Comparison of ENCODE assay signal across 31 cellular contexts in the genomic region with DNA sequence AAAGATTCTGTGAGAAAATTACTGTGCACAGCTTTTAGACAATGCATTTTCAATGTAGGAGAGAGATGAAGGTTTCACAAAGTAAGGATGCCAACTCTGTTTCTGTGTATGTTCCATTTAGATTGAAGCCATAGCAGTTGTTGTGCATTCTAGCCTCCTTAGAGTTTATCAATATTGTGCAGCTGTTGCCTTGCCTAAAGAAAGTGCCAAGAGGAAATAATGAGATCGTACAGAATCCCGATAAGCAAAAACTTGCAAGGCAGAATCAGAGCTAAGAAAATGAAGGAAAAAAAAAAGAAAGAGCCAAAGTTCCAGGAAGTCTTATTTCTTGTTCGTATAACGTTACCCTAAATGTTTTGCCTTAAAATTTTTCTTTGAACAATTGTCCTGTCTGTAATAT.
"Had no signal": no experiment of that assay in that cellular context is flagged by ENCODE, and none has a peak within 500 bp of the region (broad histone marks: within the 10 kb centered on the region; RNA-seq: fewer than 3 reads in every experiment).

No MANE protein-coding gene starts in this region.

- H3K9me3 Mint-ChIP-seq: activated CD4-positive, alpha-beta memory T cell treated with anti-CD3 and anti-CD28 coated beads for 36 hours; activated CD4-positive, alpha-beta T cell treated with anti-CD3 and anti-CD28 coated beads, Interleukin-2, amount 10 ng/mL, durations not matched to agents 24 days and 14 days; activated naive CD4-positive, alpha-beta T cell treated with anti-CD3 and anti-CD28 coated beads for 36 hours; activated naive CD4-positive, alpha-beta T cell treated with anti-CD3 and anti-CD28 coated beads, Interleukin-2, amount 50 U/mL, for 24 hours had no signal

- H3K27me3 Mint-ChIP-seq: activated CD4-positive, alpha-beta memory T cell treated with anti-CD3 and anti-CD28 coated beads for 36 hours; activated CD4-positive, alpha-beta T cell treated with anti-CD3 and anti-CD28 coated beads for 36 hours; activated CD4-positive, alpha-beta T cell treated with anti-CD3 and anti-CD28 coated beads, Interleukin-2, amount 10 ng/mL, durations not matched to agents 24 days and 14 days; activated CD8-positive, alpha-beta memory T cell treated with anti-CD3 and anti-CD28 coated beads, Interleukin-2, amount 10 ng/mL, durations not matched to agents 7 days and 5 days; activated naive CD4-positive, alpha-beta T cell treated with anti-CD3 and anti-CD28 coated beads, Interleukin-2, amount 50 U/mL, for 24 hours; activated naive CD8-positive, alpha-beta T cell treated with anti-CD3 and anti-CD28 coated beads for 36 hours; activated naive CD8-positive, alpha-beta T cell treated with anti-CD3 and anti-CD28 coated beads, Interleukin-2, amount 50 U/mL, for 24 hours; T-helper 17 cell had no signal

- DNase-seq: activated CD4-positive, alpha-beta memory T cell treated with anti-CD3 and anti-CD28 coated beads for 36 hours; activated CD4-positive, alpha-beta T cell treated with anti-CD3 and anti-CD28 coated beads for 36 hours; activated CD4-positive, alpha-beta T cell treated with anti-CD3 and anti-CD28 coated beads, Interleukin-2, amount 10 ng/mL, durations not matched to agents 24 days and 14 days; activated CD4-positive, CD25-positive, alpha-beta regulatory T cell; activated CD4-positive, CD25-positive, alpha-beta regulatory T cell treated with anti-CD3 and anti-CD28 coated beads, Interleukin-2, amount 50 U/mL, for 72 hours; activated CD8-positive, alpha-beta memory T cell treated with anti-CD3 and anti-CD28 coated beads, Interleukin-2, amount 10 ng/mL, durations not matched to agents 7 days and 5 days; activated CD8-positive, alpha-beta memory T cell treated with anti-CD3 and anti-CD28 coated beads, Interleukin-2, amount 50 U/mL, for 4 hours; activated CD8-positive, alpha-beta T cell treated with anti-CD3 and anti-CD28 coated beads, Interleukin-2, amount 10 ng/mL, durations not matched to agents 7 days and 5 days; activated effector memory CD4-positive, alpha-beta T cell treated with anti-CD3 and anti-CD28 coated beads, Interleukin-2, amount 50 U/mL, for 16 hours; activated naive CD4-positive, alpha-beta T cell treated with anti-CD3 and anti-CD28 coated beads for 36 hours; activated naive CD8-positive, alpha-beta T cell treated with anti-CD3 and anti-CD28 coated beads for 36 hours; activated naive CD8-positive, alpha-beta T cell treated with anti-CD3 and anti-CD28 coated beads, Interleukin-2, amount 50 U/mL, for 24 hours; activated T-cell treated with anti-CD3 and anti-CD28 coated beads, Interleukin-2, amount 50 U/mL, for 1 hour; activated T-cell treated with anti-CD3 and anti-CD28 coated beads, Interleukin-2, amount 50 U/mL, for 48 hours; adrenal gland; amygdala; aorta; body of pancreas; caudate nucleus; colonic mucosa; effector CD8-positive, alpha-beta T cell; foreskin fibroblast; head of caudate nucleus; hippocampal formation; T-helper 17 cell; T1000 had no signal

- H3K27ac Mint-ChIP-seq: activated CD4-positive, alpha-beta memory T cell treated with anti-CD3 and anti-CD28 coated beads for 36 hours; activated CD4-positive, alpha-beta T cell treated with anti-CD3 and anti-CD28 coated beads for 36 hours; activated CD4-positive, alpha-beta T cell treated with anti-CD3 and anti-CD28 coated beads, Interleukin-2, amount 10 ng/mL, durations not matched to agents 24 days and 14 days; activated CD8-positive, alpha-beta memory T cell treated with anti-CD3 and anti-CD28 coated beads, Interleukin-2, amount 10 ng/mL, durations not matched to agents 7 days and 5 days; activated CD8-positive, alpha-beta T cell treated with anti-CD3 and anti-CD28 coated beads, Interleukin-2, amount 10 ng/mL, durations not matched to agents 7 days and 5 days; activated naive CD4-positive, alpha-beta T cell treated with anti-CD3 and anti-CD28 coated beads for 36 hours; activated naive CD4-positive, alpha-beta T cell treated with anti-CD3 and anti-CD28 coated beads, Interleukin-2, amount 50 U/mL, for 24 hours; activated naive CD8-positive, alpha-beta T cell treated with anti-CD3 and anti-CD28 coated beads for 36 hours; activated naive CD8-positive, alpha-beta T cell treated with anti-CD3 and anti-CD28 coated beads, Interleukin-2, amount 50 U/mL, for 24 hours; activated T-helper 1 cell treated with anti-CD3 and anti-CD28 coated beads, Interleukin-12 subunit alpha, Interleukin-12 subunit beta, Interleukin-2, Interleukin-4 antibody, amounts not matched to agents 30 ng/mL and 10 ng/mL and 1 ng/mL, durations not matched to agents 14 hours and 24 hours and 36 hours; activated T-helper 2 cell treated with anti-CD3 and anti-CD28 coated beads, Interferon-gamma antibody, Interleukin-2, Interleukin-4, amounts not matched to agents 10 μg/mL and 5 μg/mL and 100 μg/mL, durations not matched to agents 14 hours and 24 hours and 36 hours; T-helper 17 cell; T-helper 2 cell treated with Interferon-gamma antibody and Interleukin-4, amounts not matched to agents 5 μg/mL and 100 μg/mL, for 36 hours had no signal

- H3K9me3 ChIP-seq: adrenal gland, body of pancreas, colonic mucosa had no signal

- H3K4me3 Mint-ChIP-seq: activated CD4-positive, alpha-beta memory T cell treated with anti-CD3 and anti-CD28 coated beads for 36 hours; activated CD4-positive, alpha-beta T cell treated with anti-CD3 and anti-CD28 coated beads for 36 hours; activated CD4-positive, alpha-beta T cell treated with anti-CD3 and anti-CD28 coated beads, Interleukin-2, amount 10 ng/mL, durations not matched to agents 24 days and 14 days; activated CD8-positive, alpha-beta memory T cell treated with anti-CD3 and anti-CD28 coated beads, Interleukin-2, amount 10 ng/mL, durations not matched to agents 7 days and 5 days; activated CD8-positive, alpha-beta T cell treated with anti-CD3 and anti-CD28 coated beads, Interleukin-2, amount 10 ng/mL, durations not matched to agents 7 days and 5 days; activated naive CD4-positive, alpha-beta T cell treated with anti-CD3 and anti-CD28 coated beads for 36 hours; activated naive CD4-positive, alpha-beta T cell treated with anti-CD3 and anti-CD28 coated beads, Interleukin-2, amount 50 U/mL, for 24 hours; activated naive CD8-positive, alpha-beta T cell treated with anti-CD3 and anti-CD28 coated beads for 36 hours; activated naive CD8-positive, alpha-beta T cell treated with anti-CD3 and anti-CD28 coated beads, Interleukin-2, amount 50 U/mL, for 24 hours; activated T-helper 1 cell treated with anti-CD3 and anti-CD28 coated beads, Interleukin-12 subunit alpha, Interleukin-12 subunit beta, Interleukin-2, Interleukin-4 antibody, amounts not matched to agents 30 ng/mL and 10 ng/mL and 1 ng/mL, durations not matched to agents 14 hours and 24 hours and 36 hours; T-helper 17 cell; T-helper 2 cell treated with Interferon-gamma antibody and Interleukin-4, amounts not matched to agents 5 μg/mL and 100 μg/mL, for 36 hours had no signal

- H3K36me3 Mint-ChIP-seq: activated CD4-positive, alpha-beta memory T cell treated with anti-CD3 and anti-CD28 coated beads for 36 hours; activated CD8-positive, alpha-beta memory T cell treated with anti-CD3 and anti-CD28 coated beads, Interleukin-2, amount 10 ng/mL, durations not matched to agents 7 days and 5 days; activated naive CD4-positive, alpha-beta T cell treated with anti-CD3 and anti-CD28 coated beads, Interleukin-2, amount 50 U/mL, for 24 hours; activated naive CD8-positive, alpha-beta T cell treated with anti-CD3 and anti-CD28 coated beads for 36 hours had no signal

- ATAC-seq: activated CD4-positive, alpha-beta T cell treated with anti-CD3 and anti-CD28 coated beads for 36 hours; activated CD8-positive, alpha-beta memory T cell treated with anti-CD3 and anti-CD28 coated beads, Interleukin-2, amount 10 ng/mL, durations not matched to agents 7 days and 5 days; activated CD8-positive, alpha-beta T cell treated with anti-CD3 and anti-CD28 coated beads, Interleukin-2, amount 10 ng/mL, durations not matched to agents 7 days and 5 days; activated naive CD8-positive, alpha-beta T cell treated with anti-CD3 and anti-CD28 coated beads, Interleukin-2, amount 50 U/mL, for 24 hours; body of pancreas; esophagus mucosa; T-helper 17 cell had no signal

- H3K4me1 Mint-ChIP-seq: activated CD4-positive, alpha-beta T cell treated with anti-CD3 and anti-CD28 coated beads, Interleukin-2, amount 10 ng/mL, durations not matched to agents 24 days and 14 days; activated CD8-positive, alpha-beta memory T cell treated with anti-CD3 and anti-CD28 coated beads, Interleukin-2, amount 10 ng/mL, durations not matched to agents 7 days and 5 days had no signal

- H3K4me1 ChIP-seq: adrenal gland, body of pancreas, colonic mucosa had no signal

- H3K36me3 ChIP-seq: adrenal gland, colonic mucosa had no signal

- H3K27ac ChIP-seq: adrenal gland, body of pancreas, colonic mucosa had no signal

- H3K4me3 ChIP-seq: adrenal gland, body of pancreas, colonic mucosa had no signal
